In genomic region chr1:46539968-46540367, GRCh38 we compare ENCODE assay signal across 1 cellular context.
TF ChIP-seq lines count a peak whose summit lies in the region.

No MANE protein-coding gene starts in this region.

TF ChIP-seq in A549, 52 proteins besides CTCF, POLR2A, EP300 and RAD21 (continued from another document):
- no peak for TF ChIP-seq REST (IDR thresholded peaks at IDR 0.05)
- TF ChIP-seq ATOH8 (CRISPR knock-in tag; IDR thresholded peaks at IDR 0.05; ENCODE audit: low read depth): no peak
